In the genomic region with DNA sequence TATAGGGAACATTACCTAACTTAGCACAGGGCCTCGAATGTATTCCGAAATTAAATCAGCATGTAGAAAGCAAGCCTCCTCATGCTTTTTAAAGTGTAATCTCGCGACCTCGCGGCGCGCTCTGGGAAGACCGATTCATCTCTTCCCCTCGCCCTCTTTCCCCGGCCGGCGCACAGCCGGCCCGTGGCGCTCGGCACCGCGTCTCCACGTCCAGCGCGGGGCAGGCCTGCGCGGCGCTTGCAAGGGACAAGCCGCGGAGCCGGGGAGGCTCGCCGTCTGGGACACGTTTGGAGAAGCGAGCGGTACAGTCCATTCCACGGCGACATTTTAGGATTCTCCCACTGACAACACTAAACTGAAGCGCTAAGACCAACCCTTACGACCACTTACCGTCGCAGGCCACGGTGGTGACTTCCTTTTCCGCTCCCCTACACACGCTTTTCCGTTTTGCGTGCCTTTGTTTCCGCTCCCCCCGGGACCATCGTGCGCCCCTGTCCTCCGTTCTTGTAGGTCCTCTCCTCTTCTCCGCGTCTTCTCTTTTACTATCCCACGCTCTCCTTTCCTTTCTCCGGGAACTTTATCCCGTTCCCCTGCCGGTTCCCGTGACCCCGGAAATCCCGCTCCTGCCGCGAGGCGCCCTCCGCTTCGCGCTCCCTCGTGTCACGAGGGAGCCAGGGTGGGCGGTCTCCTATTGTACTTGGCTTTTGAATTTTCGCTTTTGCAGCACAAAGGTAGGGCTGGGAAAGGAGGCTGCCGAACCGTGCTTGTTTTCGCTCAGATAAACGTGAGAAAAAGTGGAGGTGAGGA, we compare ENCODE assay signal across 1 cellular context.
TF ChIP-seq lines count a peak whose summit lies in the region.

A gene with protein sequence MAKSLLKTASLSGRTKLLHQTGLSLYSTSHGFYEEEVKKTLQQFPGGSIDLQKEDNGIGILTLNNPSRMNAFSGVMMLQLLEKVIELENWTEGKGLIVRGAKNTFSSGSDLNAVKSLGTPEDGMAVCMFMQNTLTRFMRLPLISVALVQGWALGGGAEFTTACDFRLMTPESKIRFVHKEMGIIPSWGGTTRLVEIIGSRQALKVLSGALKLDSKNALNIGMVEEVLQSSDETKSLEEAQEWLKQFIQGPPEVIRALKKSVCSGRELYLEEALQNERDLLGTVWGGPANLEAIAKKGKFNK (minus strand): TSS at position 664 of the 807 bp plus-strand sequence. CDS start 12,581 bp downstream, outside the sequence.

TF ChIP-seq in K562, 482 proteins besides CTCF, POLR2A, EP300 and RAD21 (continued from another document and continues in another):
- TF ChIP-seq, protein P1, sequence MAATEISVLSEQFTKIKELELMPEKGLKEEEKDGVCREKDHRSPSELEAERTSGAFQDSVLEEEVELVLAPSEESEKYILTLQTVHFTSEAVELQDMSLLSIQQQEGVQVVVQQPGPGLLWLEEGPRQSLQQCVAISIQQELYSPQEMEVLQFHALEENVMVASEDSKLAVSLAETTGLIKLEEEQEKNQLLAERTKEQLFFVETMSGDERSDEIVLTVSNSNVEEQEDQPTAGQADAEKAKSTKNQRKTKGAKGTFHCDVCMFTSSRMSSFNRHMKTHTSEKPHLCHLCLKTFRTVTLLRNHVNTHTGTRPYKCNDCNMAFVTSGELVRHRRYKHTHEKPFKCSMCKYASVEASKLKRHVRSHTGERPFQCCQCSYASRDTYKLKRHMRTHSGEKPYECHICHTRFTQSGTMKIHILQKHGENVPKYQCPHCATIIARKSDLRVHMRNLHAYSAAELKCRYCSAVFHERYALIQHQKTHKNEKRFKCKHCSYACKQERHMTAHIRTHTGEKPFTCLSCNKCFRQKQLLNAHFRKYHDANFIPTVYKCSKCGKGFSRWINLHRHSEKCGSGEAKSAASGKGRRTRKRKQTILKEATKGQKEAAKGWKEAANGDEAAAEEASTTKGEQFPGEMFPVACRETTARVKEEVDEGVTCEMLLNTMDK (IDR thresholded peaks at IDR 0.05; ENCODE audit: borderline replicate concordance, insufficient read depth, low read depth, low read length, poor library complexity, severe bottlenecking): no peak
- TF ChIP-seq NELFE (IDR thresholded peaks at IDR 0.05; ENCODE audit: insufficient read depth, insufficient read length): no peak
- TF ChIP-seq TCF7L2 (IDR thresholded peaks at IDR 0.05; ENCODE audit: low read depth, low read length): no peak
- no peak for TF ChIP-seq ZNF584 (CRISPR knock-in tag; IDR thresholded peaks at IDR 0.05; ENCODE audit: low read depth)
- no peak for TF ChIP-seq SMAD4 (CRISPR knock-in tag; conservative IDR thresholded peaks at IDR 0.05)
- no peak for TF ChIP-seq PCBP2 (IDR thresholded peaks at IDR 0.05; ENCODE audit: low read depth, low read length, poor library complexity, severe bottlenecking)
- TF ChIP-seq, protein P2, sequence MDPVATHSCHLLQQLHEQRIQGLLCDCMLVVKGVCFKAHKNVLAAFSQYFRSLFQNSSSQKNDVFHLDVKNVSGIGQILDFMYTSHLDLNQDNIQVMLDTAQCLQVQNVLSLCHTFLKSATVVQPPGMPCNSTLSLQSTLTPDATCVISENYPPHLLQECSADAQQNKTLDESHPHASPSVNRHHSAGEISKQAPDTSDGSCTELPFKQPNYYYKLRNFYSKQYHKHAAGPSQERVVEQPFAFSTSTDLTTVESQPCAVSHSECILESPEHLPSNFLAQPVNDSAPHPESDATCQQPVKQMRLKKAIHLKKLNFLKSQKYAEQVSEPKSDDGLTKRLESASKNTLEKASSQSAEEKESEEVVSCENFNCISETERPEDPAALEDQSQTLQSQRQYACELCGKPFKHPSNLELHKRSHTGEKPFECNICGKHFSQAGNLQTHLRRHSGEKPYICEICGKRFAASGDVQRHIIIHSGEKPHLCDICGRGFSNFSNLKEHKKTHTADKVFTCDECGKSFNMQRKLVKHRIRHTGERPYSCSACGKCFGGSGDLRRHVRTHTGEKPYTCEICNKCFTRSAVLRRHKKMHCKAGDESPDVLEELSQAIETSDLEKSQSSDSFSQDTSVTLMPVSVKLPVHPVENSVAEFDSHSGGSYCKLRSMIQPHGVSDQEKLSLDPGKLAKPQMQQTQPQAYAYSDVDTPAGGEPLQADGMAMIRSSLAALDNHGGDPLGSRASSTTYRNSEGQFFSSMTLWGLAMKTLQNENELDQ (CRISPR knock-in tag; IDR thresholded peaks at IDR 0.05; ENCODE audit: borderline replicate concordance): no peak
- no peak for TF ChIP-seq SMAD1 (IDR thresholded peaks at IDR 0.05; ENCODE audit: low read depth, low read length, partially characterized antibody)
- TF ChIP-seq SIN3A (IDR thresholded peaks at IDR 0.05; ENCODE audit: borderline replicate concordance in 2 of 2, control insufficient read depth in 1 of 2, low read depth in 2 of 2, low read length in 2 of 2): peak; percentile 36 to 62; a peak in 2 of 4 replicates
- TF ChIP-seq, protein P3, sequence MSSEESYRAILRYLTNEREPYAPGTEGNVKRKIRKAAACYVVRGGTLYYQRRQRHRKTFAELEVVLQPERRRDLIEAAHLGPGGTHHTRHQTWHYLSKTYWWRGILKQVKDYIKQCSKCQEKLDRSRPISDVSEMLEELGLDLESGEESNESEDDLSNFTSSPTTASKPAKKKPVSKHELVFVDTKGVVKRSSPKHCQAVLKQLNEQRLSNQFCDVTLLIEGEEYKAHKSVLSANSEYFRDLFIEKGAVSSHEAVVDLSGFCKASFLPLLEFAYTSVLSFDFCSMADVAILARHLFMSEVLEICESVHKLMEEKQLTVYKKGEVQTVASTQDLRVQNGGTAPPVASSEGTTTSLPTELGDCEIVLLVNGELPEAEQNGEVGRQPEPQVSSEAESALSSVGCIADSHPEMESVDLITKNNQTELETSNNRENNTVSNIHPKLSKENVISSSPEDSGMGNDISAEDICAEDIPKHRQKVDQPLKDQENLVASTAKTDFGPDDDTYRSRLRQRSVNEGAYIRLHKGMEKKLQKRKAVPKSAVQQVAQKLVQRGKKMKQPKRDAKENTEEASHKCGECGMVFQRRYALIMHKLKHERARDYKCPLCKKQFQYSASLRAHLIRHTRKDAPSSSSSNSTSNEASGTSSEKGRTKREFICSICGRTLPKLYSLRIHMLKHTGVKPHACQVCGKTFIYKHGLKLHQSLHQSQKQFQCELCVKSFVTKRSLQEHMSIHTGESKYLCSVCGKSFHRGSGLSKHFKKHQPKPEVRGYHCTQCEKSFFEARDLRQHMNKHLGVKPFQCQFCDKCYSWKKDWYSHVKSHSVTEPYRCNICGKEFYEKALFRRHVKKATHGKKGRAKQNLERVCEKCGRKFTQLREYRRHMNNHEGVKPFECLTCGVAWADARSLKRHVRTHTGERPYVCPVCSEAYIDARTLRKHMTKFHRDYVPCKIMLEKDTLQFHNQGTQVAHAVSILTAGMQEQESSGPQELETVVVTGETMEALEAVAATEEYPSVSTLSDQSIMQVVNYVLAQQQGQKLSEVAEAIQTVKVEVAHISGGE (CRISPR knock-in tag; IDR thresholded peaks at IDR 0.05): peak; percentile 81 to 98 (median 91); a peak in 5 of 6 replicates
- TF ChIP-seq, protein P4, sequence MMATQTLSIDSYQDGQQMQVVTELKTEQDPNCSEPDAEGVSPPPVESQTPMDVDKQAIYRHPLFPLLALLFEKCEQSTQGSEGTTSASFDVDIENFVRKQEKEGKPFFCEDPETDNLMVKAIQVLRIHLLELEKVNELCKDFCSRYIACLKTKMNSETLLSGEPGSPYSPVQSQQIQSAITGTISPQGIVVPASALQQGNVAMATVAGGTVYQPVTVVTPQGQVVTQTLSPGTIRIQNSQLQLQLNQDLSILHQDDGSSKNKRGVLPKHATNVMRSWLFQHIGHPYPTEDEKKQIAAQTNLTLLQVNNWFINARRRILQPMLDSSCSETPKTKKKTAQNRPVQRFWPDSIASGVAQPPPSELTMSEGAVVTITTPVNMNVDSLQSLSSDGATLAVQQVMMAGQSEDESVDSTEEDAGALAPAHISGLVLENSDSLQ (IDR thresholded peaks at IDR 0.05): peak; percentile 33; the same call in 1 of the 2 replicates
- TF ChIP-seq ZKSCAN8 (CRISPR knock-in tag; IDR thresholded peaks at IDR 0.05): no peak
- TF ChIP-seq STAT5A (IDR thresholded peaks at IDR 0.05; ENCODE audit: borderline replicate concordance, low read length): no peak; the same call in 1 of the 2 replicates
- no peak for TF ChIP-seq MCM5 (IDR thresholded peaks at IDR 0.05; ENCODE audit: low read depth)
- TF ChIP-seq, protein P5, sequence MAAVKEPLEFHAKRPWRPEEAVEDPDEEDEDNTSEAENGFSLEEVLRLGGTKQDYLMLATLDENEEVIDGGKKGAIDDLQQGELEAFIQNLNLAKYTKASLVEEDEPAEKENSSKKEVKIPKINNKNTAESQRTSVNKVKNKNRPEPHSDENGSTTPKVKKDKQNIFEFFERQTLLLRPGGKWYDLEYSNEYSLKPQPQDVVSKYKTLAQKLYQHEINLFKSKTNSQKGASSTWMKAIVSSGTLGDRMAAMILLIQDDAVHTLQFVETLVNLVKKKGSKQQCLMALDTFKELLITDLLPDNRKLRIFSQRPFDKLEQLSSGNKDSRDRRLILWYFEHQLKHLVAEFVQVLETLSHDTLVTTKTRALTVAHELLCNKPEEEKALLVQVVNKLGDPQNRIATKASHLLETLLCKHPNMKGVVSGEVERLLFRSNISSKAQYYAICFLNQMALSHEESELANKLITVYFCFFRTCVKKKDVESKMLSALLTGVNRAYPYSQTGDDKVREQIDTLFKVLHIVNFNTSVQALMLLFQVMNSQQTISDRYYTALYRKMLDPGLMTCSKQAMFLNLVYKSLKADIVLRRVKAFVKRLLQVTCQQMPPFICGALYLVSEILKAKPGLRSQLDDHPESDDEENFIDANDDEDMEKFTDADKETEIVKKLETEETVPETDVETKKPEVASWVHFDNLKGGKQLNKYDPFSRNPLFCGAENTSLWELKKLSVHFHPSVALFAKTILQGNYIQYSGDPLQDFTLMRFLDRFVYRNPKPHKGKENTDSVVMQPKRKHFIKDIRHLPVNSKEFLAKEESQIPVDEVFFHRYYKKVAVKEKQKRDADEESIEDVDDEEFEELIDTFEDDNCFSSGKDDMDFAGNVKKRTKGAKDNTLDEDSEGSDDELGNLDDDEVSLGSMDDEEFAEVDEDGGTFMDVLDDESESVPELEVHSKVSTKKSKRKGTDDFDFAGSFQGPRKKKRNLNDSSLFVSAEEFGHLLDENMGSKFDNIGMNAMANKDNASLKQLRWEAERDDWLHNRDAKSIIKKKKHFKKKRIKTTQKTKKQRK (IDR thresholded peaks at IDR 0.05; ENCODE audit: borderline replicate concordance, low read depth, low read length): no peak
- no peak for TF ChIP-seq POU5F1 (IDR thresholded peaks at IDR 0.05; ENCODE audit: borderline replicate concordance, low read depth, low read length, partially characterized antibody)
- TF ChIP-seq TEAD2 (tag; IDR thresholded peaks at IDR 0.05): no peak
- no peak for TF ChIP-seq ZNF3 (CRISPR knock-in tag; IDR thresholded peaks at IDR 0.05)
- TF ChIP-seq, protein P6, sequence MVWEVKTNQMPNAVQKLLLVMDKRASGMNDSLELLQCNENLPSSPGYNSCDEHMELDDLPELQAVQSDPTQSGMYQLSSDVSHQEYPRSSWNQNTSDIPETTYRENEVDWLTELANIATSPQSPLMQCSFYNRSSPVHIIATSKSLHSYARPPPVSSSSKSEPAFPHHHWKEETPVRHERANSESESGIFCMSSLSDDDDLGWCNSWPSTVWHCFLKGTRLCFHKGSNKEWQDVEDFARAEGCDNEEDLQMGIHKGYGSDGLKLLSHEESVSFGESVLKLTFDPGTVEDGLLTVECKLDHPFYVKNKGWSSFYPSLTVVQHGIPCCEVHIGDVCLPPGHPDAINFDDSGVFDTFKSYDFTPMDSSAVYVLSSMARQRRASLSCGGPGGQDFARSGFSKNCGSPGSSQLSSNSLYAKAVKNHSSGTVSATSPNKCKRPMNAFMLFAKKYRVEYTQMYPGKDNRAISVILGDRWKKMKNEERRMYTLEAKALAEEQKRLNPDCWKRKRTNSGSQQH (CRISPR knock-in tag; IDR thresholded peaks at IDR 0.05): no peak
- TF ChIP-seq SIRT6 (IDR thresholded peaks at IDR 0.05; ENCODE audit: low read depth, low read length): no peak
- peak; percentile 86 for TF ChIP-seq MYC (IDR thresholded peaks at IDR 0.05; ENCODE audit: low read depth, low read length)
- peak; percentile 84; the same call in 1 of the 2 replicates for TF ChIP-seq MYC (CRISPR knock-in tag; IDR thresholded peaks at IDR 0.05; ENCODE audit: borderline replicate concordance, low read depth)
- TF ChIP-seq ZNF175 (CRISPR knock-in tag; IDR thresholded peaks at IDR 0.05; ENCODE audit: low read depth): 0 out of 2 replicates have a peak, but pooled peaks have one; percentile 39
- no peak for TF ChIP-seq ZBTB8A (IDR thresholded peaks at IDR 0.05; ENCODE audit: partially characterized antibody)
- no peak; the same call in 1 of the 2 replicates for TF ChIP-seq NR1H2 (CRISPR knock-in tag; IDR thresholded peaks at IDR 0.05)
- no peak for TF ChIP-seq SIX5 (IDR thresholded peaks at IDR 0.05; ENCODE audit: borderline replicate concordance in 1 of 2, insufficient read depth in 1 of 2, low read depth in 1 of 2, low read length in 2 of 2)
- TF ChIP-seq, protein P7, sequence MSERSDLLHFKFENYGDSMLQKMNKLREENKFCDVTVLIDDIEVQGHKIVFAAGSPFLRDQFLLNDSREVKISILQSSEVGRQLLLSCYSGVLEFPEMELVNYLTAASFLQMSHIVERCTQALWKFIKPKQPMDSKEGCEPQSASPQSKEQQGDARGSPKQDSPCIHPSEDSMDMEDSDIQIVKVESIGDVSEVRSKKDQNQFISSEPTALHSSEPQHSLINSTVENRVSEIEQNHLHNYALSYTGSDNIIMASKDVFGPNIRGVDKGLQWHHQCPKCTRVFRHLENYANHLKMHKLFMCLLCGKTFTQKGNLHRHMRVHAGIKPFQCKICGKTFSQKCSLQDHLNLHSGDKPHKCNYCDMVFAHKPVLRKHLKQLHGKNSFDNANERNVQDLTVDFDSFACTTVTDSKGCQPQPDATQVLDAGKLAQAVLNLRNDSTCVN (CRISPR knock-in tag; IDR thresholded peaks at IDR 0.05): no peak
- TF ChIP-seq HDGF (IDR thresholded peaks at IDR 0.05): no peak
- TF ChIP-seq ZNF316 (IDR thresholded peaks at IDR 0.05): no peak
- TF ChIP-seq RBFOX2 (IDR thresholded peaks at IDR 0.05; ENCODE audit: low read depth, low read length): peak; percentile 94
- no peak for TF ChIP-seq ZNF77 (CRISPR knock-in tag; IDR thresholded peaks at IDR 0.05)
- TF ChIP-seq CSDE1 (IDR thresholded peaks at IDR 0.05): no peak
- TF ChIP-seq, protein P8, sequence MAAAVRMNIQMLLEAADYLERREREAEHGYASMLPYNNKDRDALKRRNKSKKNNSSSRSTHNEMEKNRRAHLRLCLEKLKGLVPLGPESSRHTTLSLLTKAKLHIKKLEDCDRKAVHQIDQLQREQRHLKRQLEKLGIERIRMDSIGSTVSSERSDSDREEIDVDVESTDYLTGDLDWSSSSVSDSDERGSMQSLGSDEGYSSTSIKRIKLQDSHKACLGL (CRISPR knock-in tag; IDR thresholded peaks at IDR 0.05; ENCODE audit: borderline replicate concordance, poor library complexity, severe bottlenecking): no peak
- TF ChIP-seq RBM39 (optimal IDR thresholded peaks at IDR 0.05; ENCODE audit: low read depth, low read length): no peak
- TF ChIP-seq SP2 (IDR thresholded peaks at IDR 0.05; ENCODE audit: extremely low read depth, low read depth, low read length, poor library complexity, severe bottlenecking): no peak
- 0 out of 2 replicates have a peak, but pooled peaks have one; percentile 60 for TF ChIP-seq FOXK1 (CRISPR knock-in tag; IDR thresholded peaks at IDR 0.05; ENCODE audit: borderline replicate concordance)
- peak; percentile 29; the same call in 1 of the 2 replicates for TF ChIP-seq SOX6 (IDR thresholded peaks at IDR 0.05)
- no peak for TF ChIP-seq ZNF124 (CRISPR knock-in tag; IDR thresholded peaks at IDR 0.05)
- TF ChIP-seq PHB2 (IDR thresholded peaks at IDR 0.05; ENCODE audit: low read depth): no peak
